In genomic region chr11:119356349-119357031, GRCh38 we compare ENCODE assay signal across 8 cellular contexts. TPM values are rescaled to one million over a fixed set of nuclear protein-coding genes. Genes with fewer than 3 reads are reported as not detected.
DNase-seq lines count a peak whose midpoint lies in the region; ATAC-seq and TF ChIP-seq lines count a peak whose summit lies in the region.

No MANE protein-coding gene starts in this region.

- TF ChIP-seq EP300 in gastroesophageal sphincter (IDR thresholded peaks at IDR 0.05), result no peak

- WGBS in gastroesophageal sphincter (ENCODE audit: low coverage in 1 of 2), 2 donors, result 1 to 5% methylated on average over 7 to 9 of the region's 54 CpGs
- WGBS in thymus, result under 1% methylated on average over 54 of the region's 54 CpGs

- peak; percentile 76 to 92 (median 84) for TF ChIP-seq CTCF in gastroesophageal sphincter (IDR thresholded peaks at IDR 0.05)

- H3K36me3 ChIP-seq in gastroesophageal sphincter (peaks cover 0 to 36% of the 10 kb centered on the region in 2 donors), thymus (ENCODE audit: control insufficient read depth, insufficient read depth) (no peaks in the 10 kb centered on the region)

- H3K27ac ChIP-seq in gastroesophageal sphincter (peak overlapping the region; percentile 47 to 89 (median 86)), thymus (ENCODE audit: low read depth) (no peak overlapping the region)

- no peaks in the 10 kb centered on the region for H3K9me3 ChIP-seq in gastroesophageal sphincter
- H3K9me3 ChIP-seq in thymus (ENCODE audit: control insufficient read depth), result no peaks in the 10 kb centered on the region

- no peak for TF ChIP-seq POLR2A in gastroesophageal sphincter (IDR thresholded peaks at IDR 0.05)

- peak; percentile 81 for ATAC-seq in GM18502 (IDR thresholded peaks at IDR 0.05; ENCODE audit: poor library complexity, unreplicated experiment)
- peak; percentile 71 for ATAC-seq in HG03139 (IDR thresholded peaks at IDR 0.05; ENCODE audit: unreplicated experiment)
- ATAC-seq in gastroesophageal sphincter, result peak; percentile 89

- H3K4me1 ChIP-seq in gastroesophageal sphincter (peaks cover 0 to 66% (median 15%) of the 10 kb centered on the region in 3 donors), thymus (ENCODE audit: control insufficient read depth, insufficient read depth, low read length) (no peaks in the 10 kb centered on the region)

- DNase-seq in RPMI8226 (peak; percentile 73), nucleus accumbens (lab: John Stamatoyannopoulos, UW) (peak in 44 of 56 donors; percentile 24 to 81 (median 61)), GDM1 (lab: John Stamatoyannopoulos, UW) (no peak)
- DNase-seq in activated naive CD4-positive, alpha-beta T cell treated with Interleukin-2 at 50 U/mL for 16 hours, result peak; percentile 74

- no peaks in the 10 kb centered on the region for H3K27me3 ChIP-seq in gastroesophageal sphincter
- peaks cover 4% of the 10 kb centered on the region for H3K27me3 ChIP-seq in thymus (ENCODE audit: control insufficient read depth, insufficient read depth)

- peak overlapping the region; percentile 10 to 54 for H3K4me3 ChIP-seq in gastroesophageal sphincter
- peak overlapping the region; percentile 49 for H3K4me3 ChIP-seq in thymus (ENCODE audit: low read length)

RNA-seq across cellular contexts. Expression of gene MFRP, which starts 10.0 kb away (rescaled TPM):
- under 1 TPM in 1 of 4 donors, not detected in 3; 0.15 TPM for total RNA-seq in gastroesophageal sphincter
- polyA plus RNA-seq in thymus, result 0.05 TPM

RNA-seq across cellular contexts. Expression of gene C1QTNF5, which starts 15.8 kb away (rescaled TPM):
- total RNA-seq in gastroesophageal sphincter, result 10 to 100 TPM; 44.3 to 52.1 (median 45.6) TPM
- 8.6 TPM for polyA plus RNA-seq in thymus

RNA-seq across cellular contexts. Expression of gene RNF26, which starts 22.2 kb away (rescaled TPM):
- total RNA-seq in gastroesophageal sphincter, result 10 to 100 TPM; 13.0 to 39.6 (median 17.1) TPM
- polyA plus RNA-seq in thymus, result 9.0 TPM

RNA-seq across cellular contexts. Expression of gene USP2, which starts 25.0 kb away (rescaled TPM):
- 1 to 10 TPM; 4.6 to 10.0 (median 6.6) TPM for total RNA-seq in gastroesophageal sphincter
- polyA plus RNA-seq in thymus, result 1.2 TPM

RNA-seq across cellular contexts. Expression of gene MCAM, which starts 39.6 kb away (rescaled TPM):
- 1,000 to 10,000 TPM in 3 of 4 donors, 100 to 1,000 TPM in 1; 702 to 1,904 (median 1,177) TPM for total RNA-seq in gastroesophageal sphincter
- polyA plus RNA-seq in thymus, result 54.4 TPM
